16 cellular contexts compared by ENCODE assay signal in genomic region chr21:43690346-43690745, GRCh38.
"Had no signal": no experiment of that assay in that cellular context is flagged by ENCODE, and none has a peak within 500 bp of the region (broad histone marks: within the 10 kb centered on the region; RNA-seq: fewer than 3 reads in every experiment).

No MANE protein-coding gene starts in this region.

- H3K4me3 Mint-ChIP-seq: natural killer cell, neural crest cell had no signal

- ATAC-seq: foreskin keratinocyte; left lobe of liver; mucosa of descending colon; natural killer cell; stimulated activated naive CD8-positive, alpha-beta T cell treated with anti-CD3 and anti-CD28 coated beads, Interleukin-15, Interleukin-2, amounts not matched to agents 100 U/mL and 50 U/mL, for 24 hours; upper lobe of right lung had no signal

- H3K27ac Mint-ChIP-seq: natural killer cell had no signal

- H3K27ac ChIP-seq: foreskin keratinocyte, hepatocyte, ovary, right atrium auricular region, tibial artery, upper lobe of right lung, vagina had no signal

- H3K4me1 ChIP-seq: foreskin keratinocyte, right atrium auricular region, tibial artery, upper lobe of right lung, vagina had no signal

- DNase-seq: dermis blood vessel endothelial cell; erythroblast; foreskin keratinocyte; mucosa of descending colon; natural killer cell; ovary; small intestine; stimulated activated CD4-positive, alpha-beta T cell treated with anti-CD3 and anti-CD28 coated beads, Interleukin-2, amount 100 ng/mL, for 48 hours; stimulated activated naive CD8-positive, alpha-beta T cell treated with anti-CD3 and anti-CD28 coated beads, Interleukin-15, Interleukin-2, amounts not matched to agents 100 U/mL and 50 U/mL, for 24 hours; tibial artery; upper lobe of right lung had no signal

- H3K9me3 Mint-ChIP-seq: natural killer cell, neural crest cell had no signal

- H3K4me1 Mint-ChIP-seq: neural crest cell had no signal

- H3K4me3 ChIP-seq: hepatocyte, mucosa of descending colon, ovary, right atrium auricular region, tibial artery, upper lobe of right lung, vagina had no signal

- H3K36me3 ChIP-seq: ovary had no signal

- H3K27me3 ChIP-seq: foreskin keratinocyte, hepatocyte, ovary, right atrium auricular region, tibial artery, upper lobe of right lung, vagina had no signal

- H3K9me3 ChIP-seq: mucosa of descending colon, ovary, right atrium auricular region, tibial artery, upper lobe of right lung, vagina had no signal
